Comparison of ENCODE assay signal across 11 cellular contexts in the genomic region with DNA sequence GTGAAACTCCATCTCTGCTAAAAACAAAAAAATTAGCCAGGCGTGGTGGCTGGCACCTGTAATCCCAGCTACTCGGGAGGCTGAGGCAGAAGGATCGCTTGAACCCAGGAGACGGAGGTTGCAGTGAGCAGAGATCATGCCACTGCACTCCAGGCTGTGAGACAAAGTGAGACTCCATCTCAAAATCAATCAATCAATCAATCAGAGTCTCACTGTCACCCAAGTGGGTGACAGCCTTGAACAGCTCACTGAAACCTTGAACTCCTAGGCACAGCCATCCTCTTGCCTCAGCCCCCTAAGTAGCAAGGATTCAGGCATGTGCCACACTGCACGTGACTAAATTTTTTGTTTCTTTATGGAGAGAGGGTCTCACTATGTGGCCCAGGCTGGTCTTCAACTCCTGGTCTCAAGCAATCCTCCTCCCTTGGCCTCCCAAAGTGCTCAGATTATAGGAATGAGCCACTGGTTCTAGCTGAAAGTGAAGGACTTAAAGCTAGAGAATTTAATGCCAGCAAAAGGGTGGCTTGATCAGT. TPM values are rescaled to one million over a fixed set of nuclear protein-coding genes. Genes with fewer than 3 reads are reported as not detected.
DNase-seq lines count a peak whose midpoint lies in the region; ATAC-seq, FAIRE-seq and TF ChIP-seq lines count a peak whose summit lies in the region.
"Had no signal": no experiment of that assay in that cellular context is flagged by ENCODE, and none has a peak within 500 bp of the region (broad histone marks: within the 10 kb centered on the region; RNA-seq: fewer than 3 reads in every experiment).

No MANE protein-coding gene starts in this region.

- H3K4me2 ChIP-seq in mammary epithelial cell (ENCODE audit: insufficient read depth, low read depth, low read length), result no peak overlapping the region
- H3K4me2 ChIP-seq in K562 (ENCODE audit: insufficient read depth, low read length), result no peak overlapping the region

- H2AFZ ChIP-seq in mammary epithelial cell (ENCODE audit: low read depth, low read length), result no peak overlapping the region
- H2AFZ ChIP-seq in K562 (ENCODE audit: low read depth, low read length), result no peak overlapping the region

- intact Hi-C loops in breast epithelium (cut with DNase I; ENCODE audit: low total_unique reads) (no loop called here), mammary epithelial cell (cut with micrococcal nuclease) (no loop called here), K562 (cut with micrococcal nuclease) (no loop called here), left colon (cut with DNase I, micrococcal nuclease) (no loop called here)

- H3K4me1 Mint-ChIP-seq in naive thymus-derived CD8-positive, alpha-beta T cell, result peaks cover 37 to 80% (median 76%) of the 10 kb centered on the region in 4 donors
- peaks cover 28% of the 10 kb centered on the region for H3K4me1 Mint-ChIP-seq in type B pancreatic cell (ENCODE audit: unreplicated experiment)

- no peak overlapping the region for H3K4me3 ChIP-seq in breast epithelium
- no peak overlapping the region for H3K4me3 ChIP-seq in mammary epithelial cell (replicated peaks in 1 of 3; ENCODE audit: insufficient read depth in 1 of 3, low read depth in 2 of 3, low read length in 3 of 3)
- H3K4me3 ChIP-seq in K562, result no peak overlapping the region

- no peaks in the 10 kb centered on the region for H3K27me3 ChIP-seq in breast epithelium
- H3K27me3 ChIP-seq in mammary epithelial cell (ENCODE audit: insufficient read depth, low read length), result no peaks in the 10 kb centered on the region
- no peaks in the 10 kb centered on the region for H3K27me3 ChIP-seq in K562 (ENCODE audit: control insufficient read depth in 2 of 2, insufficient read depth in 2 of 2, low read length in 2 of 2)
- H3K27me3 ChIP-seq: BE2C had no signal

- H3K9me1 ChIP-seq in K562 (ENCODE audit: control insufficient read depth, insufficient read depth, low read length), result no peaks in the 10 kb centered on the region

- H3K27me3 Mint-ChIP-seq in naive thymus-derived CD8-positive, alpha-beta T cell, result no peaks in the 10 kb centered on the region
- H3K27me3 Mint-ChIP-seq in type B pancreatic cell, result no peaks in the 10 kb centered on the region

- POLR2A ChIA-PET in K562 (lab: Yijun Ruan, JAX), result interaction anchor here (0.6 to 1.8 kb wide), 8 partner anchors 10 to 1823 kb away, joined by 3 to 5 read pairs (median 3); no protein-coding TSS in a partner anchor
- POLR2A ChIA-PET in naive thymus-derived CD8-positive, alpha-beta T cell (lab: Charles Lee), result interaction anchor here (1.5 kb wide), 1 partner anchor 63 kb away, joined by 3 read pairs; no protein-coding TSS in a partner anchor

- DNase-seq in breast epithelium (ENCODE audit: low spot score in 2 of 2) (no peak), mammary epithelial cell (no peak), K562 (ENCODE audit: extremely low read depth in 1 of 4, low spot score in 3 of 4) (no peak), type B pancreatic cell (ENCODE audit: extremely low spot score, unreplicated experiment) (no peak), left colon (no peak), NOMO-1 treated with DMSO at 0.1 percent for 48 hours (lab: John Stamatoyannopoulos, UW; ENCODE audit: unreplicated experiment) (no peak)
- DNase-seq in naive thymus-derived CD8-positive, alpha-beta T cell, result no peak
- DNase-seq in effector CD4-positive, alpha-beta T cell, result no peak
- DNase-seq: activated CD8-positive, alpha-beta memory T cell treated with anti-CD3 and anti-CD28 coated beads, Interleukin-2, amount 50 U/mL, for 4 hours; NCI-H1417 had no signal

- no peak for TF ChIP-seq POLR2A in breast epithelium (IDR thresholded peaks at IDR 0.05)
- TF ChIP-seq POLR2A in K562 (conservative IDR thresholded peaks at IDR 0.05), result no peak

- WGBS in mammary epithelial cell (ENCODE audit: low coverage, missing lambda C conversion rate), result 100% methylated on average over 1 of the region's 5 CpGs
- 88% methylated on average over 5 of the region's 5 CpGs for WGBS in K562 (ENCODE audit: insufficient coverage, low coverage, missing lambda C conversion rate)

- H3K27ac ChIP-seq in breast epithelium, result peak overlapping the region; percentile 10 to 52
- H3K27ac ChIP-seq in mammary epithelial cell (ENCODE audit: insufficient read depth, low read depth, low read length), result no peak overlapping the region
- peak overlapping the region; percentile 22; the same call in 1 of the 3 replicates for H3K27ac ChIP-seq in K562 (ENCODE audit: extremely low read depth, low read depth, low read length)

- no peaks in the 10 kb centered on the region for H3K9me3 Mint-ChIP-seq in naive thymus-derived CD8-positive, alpha-beta T cell
- no peaks in the 10 kb centered on the region for H3K9me3 Mint-ChIP-seq in type B pancreatic cell

- H3K4me3 Mint-ChIP-seq in naive thymus-derived CD8-positive, alpha-beta T cell, result no peak overlapping the region
- no peak overlapping the region for H3K4me3 Mint-ChIP-seq in type B pancreatic cell

- TF ChIP-seq RAD21 in K562 (CRISPR knock-in tag; conservative IDR thresholded peaks at IDR 0.05 in 1 of 2, IDR thresholded peaks at IDR 0.05 in 1 of 2), result no peak

- H3K4me1 ChIP-seq in breast epithelium, result peaks cover 0 to 8% of the 10 kb centered on the region in 2 donors
- H3K4me1 ChIP-seq in mammary epithelial cell (ENCODE audit: insufficient read depth, low read length), result no peaks in the 10 kb centered on the region
- peaks cover 7 to 17% of the 10 kb centered on the region in 2 experiments; a peak in 3 of 5 replicates for H3K4me1 ChIP-seq in K562 (replicated peaks in 1 of 2; ENCODE audit: control insufficient read depth in 2 of 2, insufficient read depth in 2 of 2, low read length in 2 of 2)

- TF ChIP-seq CTCF in breast epithelium (IDR thresholded peaks at IDR 0.05), result no peak
- TF ChIP-seq CTCF in mammary epithelial cell (conservative IDR thresholded peaks at IDR 0.05 in 1 of 2, IDR thresholded peaks at IDR 0.05 in 1 of 2; ENCODE audit: extremely low read depth in 1 of 2, insufficient read depth in 1 of 2, low read depth in 1 of 2, low read length in 2 of 2), result no peak
- no peak for TF ChIP-seq CTCF in K562 (IDR thresholded peaks at IDR 0.05 in 2 of 3, conservative IDR thresholded peaks at IDR 0.05 in 1 of 3; ENCODE audit: insufficient read depth in 2 of 3, low read depth in 1 of 3, low read length in 3 of 3)
- no peak for TF ChIP-seq CTCF in type B pancreatic cell (conservative IDR thresholded peaks at IDR 0.05)

- CTCF ChIA-PET in mammary epithelial cell (lab: Charles Lee; ENCODE audit: low non-redundant PET), result no interaction called here
- CTCF ChIA-PET in K562 (lab: Yijun Ruan, JAX; ENCODE audit: low intra/inter-chr PET ratio), result no interaction called here

- H4K20me1 ChIP-seq in mammary epithelial cell (ENCODE audit: insufficient read depth, low read length), result peaks cover 14% of the 10 kb centered on the region
- peaks cover 26% of the 10 kb centered on the region for H4K20me1 ChIP-seq in K562 (replicated peaks; ENCODE audit: control insufficient read depth, insufficient read depth, low read length)

- H3K9ac ChIP-seq in mammary epithelial cell (ENCODE audit: insufficient read depth, low read length) (no peak overlapping the region), K562 (ENCODE audit: insufficient read depth in 1 of 2, low read depth in 2 of 2, low read length in 2 of 2) (no peak overlapping the region)

- H3K9me3 ChIP-seq in breast epithelium, result no peaks in the 10 kb centered on the region
- no peaks in the 10 kb centered on the region for H3K9me3 ChIP-seq in mammary epithelial cell (replicated peaks; ENCODE audit: insufficient read depth, low read length)
- no peaks in the 10 kb centered on the region for H3K9me3 ChIP-seq in K562 (replicated peaks; ENCODE audit: control insufficient read depth, insufficient read depth, low read depth, low read length)
- H3K9me3 ChIP-seq: BE2C had no signal

- FAIRE-seq in K562 (lab: Jason Lieb, UNC), result no peak

- dilution Hi-C loops in mammary epithelial cell (cut with HindIII; ENCODE audit: low sequenced_read_pairs), result no loop called here

- H3K36me3 Mint-ChIP-seq in naive thymus-derived CD8-positive, alpha-beta T cell, result peaks cover 0 to 33% (median 0%) of the 10 kb centered on the region in 3 donors
- H3K36me3 Mint-ChIP-seq in type B pancreatic cell, result peaks cover 6% of the 10 kb centered on the region

- ATAC-seq in K562, result no peak
- no peak for ATAC-seq in naive thymus-derived CD8-positive, alpha-beta T cell
- ATAC-seq in left colon, result no peak

- H3K79me2 ChIP-seq in mammary epithelial cell (ENCODE audit: insufficient read depth, low read length) (peaks cover 97% of the 10 kb centered on the region), K562 (ENCODE audit: control insufficient read depth, insufficient read depth, low read length) (peaks cover 86% of the 10 kb centered on the region)

- BruUV-seq in mammary epithelial cell (replicated peaks; lab: Mats Ljungman, UMichigan) (no TSS peak), K562 (replicated peaks; lab: Mats Ljungman, UMichigan) (no TSS peak)

- H3K36me3 ChIP-seq in breast epithelium, result no peaks in the 10 kb centered on the region
- H3K36me3 ChIP-seq in mammary epithelial cell (ENCODE audit: insufficient read depth, low read length), result peaks cover 15% of the 10 kb centered on the region
- H3K36me3 ChIP-seq in K562 (ENCODE audit: control insufficient read depth, insufficient read depth, low read length), result peaks cover 30% of the 10 kb centered on the region

- in situ Hi-C loops in mammary epithelial cell (cut with MboI; ENCODE audit: low sequenced_read_pairs in 2 of 2), result no loop called here
- in situ Hi-C loops in K562 (cut with MboI), result no loop called here

- peak overlapping the region in 6 of 10 donors; percentile 29 to 85 (median 78) for H3K27ac Mint-ChIP-seq in naive thymus-derived CD8-positive, alpha-beta T cell
- peak overlapping the region; percentile 36 for H3K27ac Mint-ChIP-seq in type B pancreatic cell

- no peak for TF ChIP-seq EP300 in K562 (IDR thresholded peaks at IDR 0.05; ENCODE audit: low read length)

RNA-seq across cellular contexts. Expression of gene GNB1, which starts 44.4 kb away (rescaled TPM):
- total RNA-seq in breast epithelium (100 to 1,000 TPM; 108 to 138 (median 123) TPM), mammary epithelial cell (100 to 1,000 TPM; 105 to 480 TPM), K562 (2014; rRNA removed) (46.9 and 60.9 TPM in 2 replicates), K562 (2014; rRNA removed; fragmentation: Illumina TruSeq; extraction: Trizol) (113 and 114 TPM in 2 replicates), K562 (2015; rRNA removed; fragmentation: Illumina TruSeq; extraction: Trizol) (106 and 111 TPM in 2 replicates), K562 (2021) (289 and 309 TPM in 2 replicates), type B pancreatic cell (ENCODE audit: low replicate concordance) (279 and 297 TPM in 2 replicates), left colon (100 to 1,000 TPM; 308 to 326 TPM)
- polyA plus RNA-seq in mammary epithelial cell (441 TPM), K562 (2011; rRNA removed) (240 and 308 TPM in 2 replicates), K562 (2014; fragmentation: Illumina TruSeq; extraction: Trizol) (293 and 388 TPM in 2 replicates), K562 (2014; fragmentation: Nextera tagmentation; extraction: Ambion mirVana) (10 to 100 TPM; 34.3 to 45.1 TPM), K562 (2014; rRNA removed) (147 and 159 TPM in 2 replicates)
- 553 TPM for polyA minus RNA-seq in mammary epithelial cell
- total RNA-seq in K562 (2011; cell fraction: chromatin; rRNA removed; ENCODE audit: low replicate concordance), result 190 and 209 TPM in 2 replicates
- 83.4 and 90.4 TPM in 2 replicates for total RNA-seq in K562 (2011; cell fraction: nucleolus; rRNA removed)
- 169 and 203 TPM in 2 replicates for total RNA-seq in K562 (2011; cell fraction: nucleoplasm; rRNA removed)
- polyA plus RNA-seq in K562 (2011; cell fraction: cytosol; rRNA removed), result 264 and 290 TPM in 2 replicates
- polyA plus RNA-seq in K562 (2011; cell fraction: nucleus; rRNA removed), result 160 and 176 TPM in 2 replicates
- 213 and 306 TPM in 2 replicates for polyA plus RNA-seq in K562 (2012)
- 343 and 352 TPM in 2 replicates for polyA minus RNA-seq in K562 (2011; rRNA and poly(A)+ RNA removed)
- polyA minus RNA-seq in K562 (2011; cell fraction: cytosol; rRNA and poly(A)+ RNA removed), result 206 and 275 TPM in 2 replicates
- polyA minus RNA-seq in K562 (2011; cell fraction: nucleus; rRNA and poly(A)+ RNA removed), result 31.1 and 59.9 TPM in 2 replicates
- 100 to 1,000 TPM; 231 to 232 TPM for total RNA-seq in naive thymus-derived CD8-positive, alpha-beta T cell
- polyA plus RNA-seq in naive thymus-derived CD8-positive, alpha-beta T cell, result 100 to 1,000 TPM in 2 of 3 donors, 10 to 100 TPM in 1; 45.9 to 107 (median 105) TPM
